20 cellular contexts compared by ENCODE assay signal in genomic region chr18:68778280-68778875, GRCh38. TPM values are rescaled to one million over a fixed set of nuclear protein-coding genes. Genes with fewer than 3 reads are reported as not detected.
DNase-seq lines count a peak whose midpoint lies in the region; ATAC-seq and TF ChIP-seq lines count a peak whose summit lies in the region.
"Had no signal": no experiment of that assay in that cellular context is flagged by ENCODE, and none has a peak within 500 bp of the region (broad histone marks: within the 10 kb centered on the region; RNA-seq: fewer than 3 reads in every experiment).

No MANE protein-coding gene starts in this region.

- no peaks in the 10 kb centered on the region for H3K27me3 Mint-ChIP-seq in neural progenitor cell (ENCODE audit: insufficient read depth, low read depth)
- H3K27me3 Mint-ChIP-seq: CD8-positive, alpha-beta memory T cell had no signal

- H3K36me3 ChIP-seq in fibroblast of lung (ENCODE audit: control insufficient read depth, insufficient read depth, low read length) (no peaks in the 10 kb centered on the region), neural progenitor cell (no peaks in the 10 kb centered on the region), gastrocnemius medialis (no peaks in the 10 kb centered on the region)
- H3K36me3 ChIP-seq: BE2C, MG63, SJSA1 had no signal

- H3K4me2 ChIP-seq in fibroblast of lung (ENCODE audit: extremely low read depth, insufficient read depth, low read length) (peak overlapping the region; percentile 15), neural progenitor cell (no peak overlapping the region)
- H3K4me2 ChIP-seq: PC-9 had no signal

- H4K20me1 ChIP-seq in fibroblast of lung (ENCODE audit: control insufficient read depth, extremely low read depth, insufficient read depth, low read length) (no peaks in the 10 kb centered on the region), neural progenitor cell (ENCODE audit: low read depth) (no peaks in the 10 kb centered on the region)

- H3K27me3 ChIP-seq in fibroblast of lung (ENCODE audit: control insufficient read depth, insufficient read depth, low read length) = no peaks in the 10 kb centered on the region
- H3K27me3 ChIP-seq in neural progenitor cell = no peaks in the 10 kb centered on the region
- H3K27me3 ChIP-seq in gastrocnemius medialis = no peaks in the 10 kb centered on the region
- H3K27me3 ChIP-seq: BE2C, MG63, SJSA1 had no signal

- H2AFZ ChIP-seq in fibroblast of lung (ENCODE audit: low read length) (no peak overlapping the region), neural progenitor cell (replicated peaks) (no peak overlapping the region)
- H2AFZ ChIP-seq: PC-9 had no signal

- peak overlapping the region; percentile 39 for H3K27ac ChIP-seq in fibroblast of lung (ENCODE audit: insufficient read depth, low read length)
- no peak overlapping the region for H3K27ac ChIP-seq in neural progenitor cell
- no peak overlapping the region for H3K27ac ChIP-seq in gastrocnemius medialis
- H3K27ac ChIP-seq: PC-9, SJSA1 had no signal

- no peak for TF ChIP-seq POLR2A in gastrocnemius medialis (IDR thresholded peaks at IDR 0.05)

- DNase-seq in AG08396 (ENCODE audit: low spot score) = peak; percentile 8
- peak; percentile 13 for DNase-seq in M059J (ENCODE audit: low read depth)
- DNase-seq in fibroblast of lung (ENCODE audit: low read depth in 2 of 2) = peak in 1 of 2 donors; percentile 83
- no peak for DNase-seq in neural progenitor cell (ENCODE audit: low spot score)
- no peak for DNase-seq in gastrocnemius medialis
- no peak for DNase-seq in stimulated activated CD4-positive, alpha-beta T cell treated with anti-CD3 and anti-CD28 coated beads, Interleukin-1b, Interleukin-23, amount 100 ng/mL, for 48 hours
- DNase-seq in NCI-H1436 treated with DMSO at 0.1 percent for 48 hours (lab: John Stamatoyannopoulos, UW) = no peak
- DNase-seq: BE2C; CD8-positive, alpha-beta memory T cell; DMS 273 treated with DMSO at 0.1 percent for 48 hours; DMS79; KBM-7; MG63; NCI-H1105 treated with DMSO at 0.1 percent for 48 hours; NCI-H2029; NCI-H526 treated with DMSO at 0.1 percent for 48 hours; Right ventricle myocardium superior had no signal

- in situ Hi-C loops in gastrocnemius medialis (cut with MboI; ENCODE audit: low sequenced_read_pairs in 4 of 4) = no loop called here

- H3K9me3 ChIP-seq in fibroblast of lung (ENCODE audit: control insufficient read depth, insufficient read depth, low read depth, low read length) = no peaks in the 10 kb centered on the region
- no peaks in the 10 kb centered on the region for H3K9me3 ChIP-seq in neural progenitor cell (ENCODE audit: low read depth)
- H3K9me3 ChIP-seq in gastrocnemius medialis = no peaks in the 10 kb centered on the region
- H3K9me3 ChIP-seq: BE2C, MG63, SJSA1 had no signal

- H3K4me1 Mint-ChIP-seq in neural progenitor cell = no peaks in the 10 kb centered on the region
- H3K4me1 Mint-ChIP-seq: CD8-positive, alpha-beta memory T cell had no signal

- TF ChIP-seq CTCF in fibroblast of lung (conservative IDR thresholded peaks at IDR 0.05 in 1 of 2, IDR thresholded peaks at IDR 0.05 in 1 of 2; ENCODE audit: low read depth in 1 of 2, low read length in 2 of 2) (no peak), neural progenitor cell (IDR thresholded peaks at IDR 0.05) (no peak), gastrocnemius medialis (IDR thresholded peaks at IDR 0.05 in 4 of 5, conservative IDR thresholded peaks at IDR 0.05 in 1 of 5) (no peak)

- H3K9ac ChIP-seq in fibroblast of lung (ENCODE audit: insufficient read depth, low read length) (no peak overlapping the region), neural progenitor cell (no peak overlapping the region)

- intact Hi-C loops in gastrocnemius medialis (cut with DNase I; ENCODE audit: low total_unique reads) = no loop called here

- H3K27ac Mint-ChIP-seq in neural progenitor cell = peak overlapping the region; percentile 19
- H3K27ac Mint-ChIP-seq: CD8-positive, alpha-beta memory T cell had no signal

- H3K4me1 ChIP-seq in fibroblast of lung (ENCODE audit: control insufficient read depth, extremely low read depth, insufficient read depth, low read length) (peaks cover 6% of the 10 kb centered on the region), neural progenitor cell (no peaks in the 10 kb centered on the region), gastrocnemius medialis (no peaks in the 10 kb centered on the region)
- H3K4me1 ChIP-seq: BE2C, SJSA1 had no signal

- ATAC-seq in gastrocnemius medialis = no peak

- H3K36me3 Mint-ChIP-seq in neural progenitor cell = no peaks in the 10 kb centered on the region
- H3K36me3 Mint-ChIP-seq: CD14-positive monocyte; CD8-positive, alpha-beta memory T cell had no signal

- no peaks in the 10 kb centered on the region for H3F3A ChIP-seq in neural progenitor cell (ENCODE audit: low read depth)

- H3K79me2 ChIP-seq in fibroblast of lung (ENCODE audit: control insufficient read depth, insufficient read depth, low read length) = no peaks in the 10 kb centered on the region
- no peaks in the 10 kb centered on the region for H3K79me2 ChIP-seq in neural progenitor cell (ENCODE audit: low read depth)

- H3K9me3 Mint-ChIP-seq in neural progenitor cell = no peaks in the 10 kb centered on the region
- H3K9me3 Mint-ChIP-seq: CD14-positive monocyte; CD8-positive, alpha-beta memory T cell had no signal

- H3K4me3 Mint-ChIP-seq in neural progenitor cell = no peak overlapping the region
- H3K4me3 Mint-ChIP-seq: CD14-positive monocyte; CD8-positive, alpha-beta memory T cell had no signal

- H3K4me3 ChIP-seq in fibroblast of lung (replicated peaks in 1 of 4; ENCODE audit: control extremely low read depth in 1 of 4, insufficient read depth in 1 of 4, low read depth in 3 of 4, low read length in 4 of 4) (no peak overlapping the region), neural progenitor cell (no peak overlapping the region), gastrocnemius medialis (no peak overlapping the region)
- H3K4me3 ChIP-seq: MG63, PC-9, SJSA1 had no signal

RNA-seq across cellular contexts. Expression of gene CCDC102B, which starts 19.5 kb away (rescaled TPM):
- 2.7 and 5.2 TPM in 2 replicates for total RNA-seq in M059J (2014; rRNA removed; shearing (Covaris generic))
- total RNA-seq in fibroblast of lung = 35.3 and 68.6 TPM in 2 replicates
- 9.7 and 33.7 TPM in 2 replicates for polyA plus RNA-seq in fibroblast of lung
- polyA plus RNA-seq in fibroblast of lung (2012) = 8.2 and 31.1 TPM in 2 replicates
- polyA minus RNA-seq in fibroblast of lung (ENCODE audit: low replicate concordance) = 24.8 TPM in 1 of 2 replicates, not detected in the other
- 14.1 and 26.2 TPM in 2 replicates for total RNA-seq in neural progenitor cell (ENCODE audit: low replicate concordance)
- total RNA-seq in gastrocnemius medialis = 1 to 10 TPM in 3 of 4 donors, under 1 TPM in 1; 0.93 to 3.3 (median 1.3) TPM

Comparison
In these comparisons a context has a peak if more than half of its experiments do, and no peak if none do; other contexts are left out.
1. DNase-seq: peak in AG08396 (single experiment) and M059J (single experiment); none in neural progenitor cell (single experiment), gastrocnemius medialis (0 of 2), stimulated activated CD4-positive, alpha-beta T cell treated with anti-CD3 and anti-CD28 coated beads, Interleukin-1b, Interleukin-23, amount 100 ng/mL, for 48 hours (single experiment) and NCI-H1436 treated with DMSO at 0.1 percent for 48 hours (single experiment).